Comparison of ENCODE assay signal across 13 cellular contexts in the genomic region with DNA sequence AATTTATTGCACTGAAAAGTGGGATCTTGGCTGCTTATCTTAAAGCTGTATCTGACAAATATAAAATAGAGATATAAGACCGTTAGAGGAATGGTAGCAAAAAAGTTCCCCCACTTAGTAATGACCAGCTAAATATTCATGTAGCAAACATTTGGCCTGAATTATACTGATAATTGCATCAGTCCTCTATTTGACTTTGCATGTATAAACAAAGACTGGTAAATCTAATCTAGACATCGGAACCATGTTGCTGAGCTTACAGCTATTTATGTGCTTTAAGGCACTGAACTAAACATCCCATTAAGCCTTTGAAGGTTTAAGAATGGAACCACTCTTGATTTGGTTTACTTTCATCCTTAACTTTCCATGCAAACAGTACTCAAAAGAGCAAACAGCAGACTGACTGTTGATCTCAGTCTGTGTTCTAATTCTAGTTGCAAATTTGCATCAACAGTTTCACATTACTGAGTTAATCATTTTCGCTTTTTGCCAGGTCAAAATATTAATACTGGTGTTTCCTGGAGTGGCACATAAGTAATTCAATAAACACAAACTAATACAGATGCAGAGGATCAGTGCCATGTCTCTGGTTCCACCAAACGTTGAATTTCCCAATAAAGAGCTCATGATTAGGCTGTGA.
DNase-seq lines count a peak whose midpoint lies in the region; ATAC-seq and TF ChIP-seq lines count a peak whose summit lies in the region.
"Had no signal": no experiment of that assay in that cellular context is flagged by ENCODE, and none has a peak within 500 bp of the region (broad histone marks: within the 10 kb centered on the region; RNA-seq: fewer than 3 reads in every experiment).

No MANE protein-coding gene starts in this region.

- H3K9me3 ChIP-seq in body of pancreas (no peaks in the 10 kb centered on the region), T-helper 17 cell (ENCODE audit: control insufficient read depth, low read length, poor library complexity, severe bottlenecking) (no peaks in the 10 kb centered on the region)
- H3K9me3 ChIP-seq: adrenal gland, thyroid gland had no signal

- H3K36me3 Mint-ChIP-seq in T-helper 17 cell (ENCODE audit: low read depth): no peaks in the 10 kb centered on the region

- no peak for TF ChIP-seq POLR2A in body of pancreas (IDR thresholded peaks at IDR 0.05)

- no peaks in the 10 kb centered on the region for H3K4me1 ChIP-seq in body of pancreas
- H3K4me1 ChIP-seq: adrenal gland, thyroid gland had no signal

- intact Hi-C loops in body of pancreas (cut with DNase I): no loop called here

- no peak for TF ChIP-seq CTCF in body of pancreas (IDR thresholded peaks at IDR 0.05)

- H3K27ac Mint-ChIP-seq in T-helper 17 cell: no peak overlapping the region
- H3K27ac Mint-ChIP-seq: B cell had no signal

- H3K4me3 ChIP-seq in body of pancreas: no peak overlapping the region
- H3K4me3 ChIP-seq: adrenal gland, thyroid gland had no signal

- no peaks in the 10 kb centered on the region for H3K4me1 Mint-ChIP-seq in T-helper 17 cell
- H3K4me1 Mint-ChIP-seq: B cell had no signal

- H3K36me3 ChIP-seq in body of pancreas (replicated peaks in 1 of 2; ENCODE audit: insufficient read depth in 1 of 2, low read depth in 2 of 2): no peaks in the 10 kb centered on the region
- H3K36me3 ChIP-seq: adrenal gland, thyroid gland had no signal

- 31 to 36% methylated on average over 4 of the region's 4 CpGs for WGBS in body of pancreas, 2 donors

- DNase-seq in body of pancreas (no peak), NCI-H748 (lab: John Stamatoyannopoulos, UW; ENCODE audit: unreplicated experiment) (no peak), T-helper 17 cell (no peak), SIG-M5 treated with dmso at 0.1 percent for 504 hours (lab: John Stamatoyannopoulos, UW; ENCODE audit: unreplicated experiment) (no peak)
- DNase-seq: adrenal gland, NCI-H1092, right cardiac atrium, thyroid gland had no signal

- peaks cover 13% of the 10 kb centered on the region for H3K27me3 Mint-ChIP-seq in T-helper 17 cell

- ATAC-seq in GM18498 (IDR thresholded peaks at IDR 0.05; ENCODE audit: unreplicated experiment) (peak; percentile 90), GM19455 (IDR thresholded peaks at IDR 0.05; ENCODE audit: unreplicated experiment) (peak; percentile 87), HG02870 (IDR thresholded peaks at IDR 0.05; ENCODE audit: unreplicated experiment) (peak; percentile 82), HG03520 (IDR thresholded peaks at IDR 0.05; ENCODE audit: unreplicated experiment) (peak; percentile 82), body of pancreas (no peak), T-helper 17 cell (no peak)
- ATAC-seq: right cardiac atrium had no signal

- no peaks in the 10 kb centered on the region for H3K27me3 ChIP-seq in body of pancreas
- H3K27me3 ChIP-seq: adrenal gland, thyroid gland had no signal

- no peak overlapping the region for H3K4me3 Mint-ChIP-seq in T-helper 17 cell
- H3K4me3 Mint-ChIP-seq: B cell had no signal

- H3K27ac ChIP-seq in body of pancreas: no peak overlapping the region
- H3K27ac ChIP-seq: adrenal gland, thyroid gland had no signal

Comparison
In these comparisons a context has a peak if more than half of its experiments do, and no peak if none do; other contexts are left out.
1. ATAC-seq: peak in GM18498 (single experiment), GM19455 (single experiment), HG02870 (single experiment) and HG03520 (single experiment); none in body of pancreas (single experiment) and T-helper 17 cell (single experiment).